In the genomic region with DNA sequence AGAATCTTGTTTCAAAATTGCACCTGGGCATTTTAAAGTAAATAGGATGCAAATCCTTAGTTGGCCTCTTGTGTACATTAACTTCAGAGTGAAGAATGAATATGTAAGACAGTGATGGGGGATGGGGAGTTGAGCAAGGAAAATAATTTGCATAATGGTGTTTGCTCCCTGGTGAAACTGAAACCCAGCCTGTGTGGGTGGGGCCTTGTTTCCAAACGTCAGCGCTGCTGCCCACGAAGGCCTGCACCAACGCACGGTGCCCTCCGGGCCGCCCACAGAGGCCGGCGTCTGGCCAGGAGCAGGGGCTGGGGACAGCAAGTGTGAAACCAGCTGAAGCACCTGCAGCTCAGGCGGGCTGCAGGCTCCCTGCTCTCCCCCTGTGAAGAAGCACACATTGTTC, we compare ENCODE assay signal across 8 cellular contexts.
DNase-seq lines count a peak whose midpoint lies in the region; ATAC-seq, FAIRE-seq and TF ChIP-seq lines count a peak whose summit lies in the region.
"Not testable (repeated sequence)": the region's sequence is repeated elsewhere in the genome, so short reads cannot be mapped to it uniquely, and the experiment has no call there.

No MANE protein-coding gene starts in this region.

- not testable (repeated sequence) for H3K27me3 ChIP-seq in naive thymus-derived CD4-positive, alpha-beta T cell (ENCODE audit: control insufficient read depth in 2 of 2, insufficient read depth in 2 of 2, low read length in 2 of 2); aorta (ENCODE audit: control insufficient read depth in 1 of 2, insufficient read depth in 2 of 2, low read length in 1 of 2)

- peaks cover 30% of the 10 kb centered on the region for H3K4me1 Mint-ChIP-seq in activated CD4-positive, alpha-beta memory T cell treated with anti-CD3 and anti-CD28 coated beads for 36 hours (ENCODE audit: low read depth)
- H3K4me1 Mint-ChIP-seq in naive thymus-derived CD4-positive, alpha-beta T cell = peaks cover 0 to 18% (median 7%) of the 10 kb centered on the region in 7 donors

- DNase-seq in HTR-8/SVneo (ENCODE audit: insufficient read length, low spot score); epithelial cell of proximal tubule (ENCODE audit: low read depth); aorta: not testable (repeated sequence)
- peak; percentile 23 for DNase-seq in activated CD4-positive, alpha-beta memory T cell treated with anti-CD3 and anti-CD28 coated beads for 36 hours
- peak in 6 of 9 donors; percentile 29 to 65 (median 52) for DNase-seq in naive thymus-derived CD4-positive, alpha-beta T cell

- WGBS in aorta, 2 donors = no CpG with 5 or more reads among the region's 10 CpGs

- POLR2A ChIA-PET in activated CD4-positive, alpha-beta memory T cell treated with anti-CD3 and anti-CD28 coated beads for 36 hours (lab: Charles Lee); naive thymus-derived CD4-positive, alpha-beta T cell (lab: Charles Lee): not testable (repeated sequence)

- not testable (repeated sequence) for H3K36me3 Mint-ChIP-seq in activated CD4-positive, alpha-beta memory T cell treated with anti-CD3 and anti-CD28 coated beads for 36 hours; naive thymus-derived CD4-positive, alpha-beta T cell

- peak; percentile 77 for FAIRE-seq in HTR-8/SVneo (lab: Jason Lieb, UNC)

- intact Hi-C loops in activated CD4-positive, alpha-beta memory T cell treated with anti-CD3 and anti-CD28 coated beads for 36 hours (cut with micrococcal nuclease); naive thymus-derived CD4-positive, alpha-beta T cell (cut with micrococcal nuclease); aorta (cut with DNase I): not testable (repeated sequence)

- not testable (repeated sequence) for H3K9me3 ChIP-seq in naive thymus-derived CD4-positive, alpha-beta T cell (ENCODE audit: control insufficient read depth in 2 of 3, low read length in 3 of 3); aorta (ENCODE audit: control insufficient read depth, low read length)

- not testable (repeated sequence) for H3K36me3 ChIP-seq in naive thymus-derived CD4-positive, alpha-beta T cell (ENCODE audit: control insufficient read depth in 2 of 3, insufficient read depth in 3 of 3, low read length in 3 of 3); aorta (ENCODE audit: control insufficient read depth in 1 of 2, insufficient read depth in 2 of 2, low read length in 1 of 2)

- peak overlapping the region; percentile 14 for H3K4me3 ChIP-seq in epithelial cell of proximal tubule (ENCODE audit: low read depth, low read length)
- not testable (repeated sequence) for H3K4me3 ChIP-seq in naive thymus-derived CD4-positive, alpha-beta T cell (ENCODE audit: low read length); aorta (ENCODE audit: low read length in 2 of 2)

- not testable (repeated sequence) for H3K27me3 Mint-ChIP-seq in activated CD4-positive, alpha-beta memory T cell treated with anti-CD3 and anti-CD28 coated beads for 36 hours; naive thymus-derived CD4-positive, alpha-beta T cell

- not testable (repeated sequence) for TF ChIP-seq CTCF in epithelial cell of proximal tubule (conservative IDR thresholded peaks at IDR 0.05; ENCODE audit: low read depth, low read length)

- not testable (repeated sequence) for H3K9me3 Mint-ChIP-seq in activated CD4-positive, alpha-beta memory T cell treated with anti-CD3 and anti-CD28 coated beads for 36 hours; naive thymus-derived CD4-positive, alpha-beta T cell

- H3K27ac ChIP-seq in naive thymus-derived CD4-positive, alpha-beta T cell (ENCODE audit: low read depth, low read length) = peak overlapping the region; percentile 66
- peak overlapping the region in 1 of 2 donors; percentile 31 for H3K27ac ChIP-seq in aorta (ENCODE audit: low read depth in 1 of 2, low read length in 2 of 2)

- not testable (repeated sequence) for H3K4me1 ChIP-seq in naive thymus-derived CD4-positive, alpha-beta T cell (ENCODE audit: control insufficient read depth in 2 of 2, insufficient read depth in 2 of 2, low read length in 2 of 2); aorta (ENCODE audit: control insufficient read depth in 1 of 2, insufficient read depth in 2 of 2, low read length in 2 of 2)

- H3K27ac Mint-ChIP-seq in activated CD4-positive, alpha-beta memory T cell treated with anti-CD3 and anti-CD28 coated beads for 36 hours = not testable (repeated sequence)
- peak overlapping the region in 6 of 9 donors; percentile 45 to 86 (median 83) for H3K27ac Mint-ChIP-seq in naive thymus-derived CD4-positive, alpha-beta T cell

- CTCF ChIA-PET in activated CD4-positive, alpha-beta memory T cell treated with anti-CD3 and anti-CD28 coated beads for 36 hours (lab: Charles Lee); naive thymus-derived CD4-positive, alpha-beta T cell (lab: Charles Lee): not testable (repeated sequence)

- not testable (repeated sequence) for H3K4me3 Mint-ChIP-seq in activated CD4-positive, alpha-beta memory T cell treated with anti-CD3 and anti-CD28 coated beads for 36 hours
- peak overlapping the region in 1 of 10 donors; percentile 50 for H3K4me3 Mint-ChIP-seq in naive thymus-derived CD4-positive, alpha-beta T cell

- ATAC-seq in GM18861 (IDR thresholded peaks at IDR 0.05; ENCODE audit: unreplicated experiment) = peak; percentile 94
- peak; percentile 87 for ATAC-seq in GM21528 (IDR thresholded peaks at IDR 0.05; ENCODE audit: low FRiP score, unreplicated experiment)
- peak; percentile 88 for ATAC-seq in HG03025 (IDR thresholded peaks at IDR 0.05; ENCODE audit: low FRiP score, unreplicated experiment)
- peak; percentile 93 for ATAC-seq in naive thymus-derived CD4-positive, alpha-beta T cell
- peak; percentile 92 for ATAC-seq in aorta (ENCODE audit: low FRiP score)
